ENCODE assay signal across 22 cellular contexts in the genomic region with DNA sequence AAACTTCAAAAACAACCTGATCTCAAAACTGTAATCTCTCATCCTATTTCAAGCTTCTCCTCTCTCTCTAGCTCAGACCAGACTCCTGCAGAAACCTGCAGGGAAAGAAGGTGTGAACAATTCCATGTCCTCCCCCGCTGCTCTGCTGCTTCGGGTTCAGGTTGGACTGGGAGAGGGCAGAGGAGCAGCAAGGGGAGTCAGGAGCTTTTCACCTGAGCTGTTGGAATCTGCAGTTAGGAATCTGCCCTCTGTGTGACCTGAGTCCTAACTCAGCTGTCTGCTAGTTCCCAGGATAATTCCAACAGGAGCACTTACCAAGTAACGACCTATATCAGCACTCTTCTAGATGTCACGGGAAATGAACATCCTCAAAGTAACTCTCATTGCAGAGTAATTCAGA.
"Had no signal": no experiment of that assay in that cellular context is flagged by ENCODE, and none has a peak within 500 bp of the region (broad histone marks: within the 10 kb centered on the region; RNA-seq: fewer than 3 reads in every experiment).

No MANE protein-coding gene starts in this region.

- H3K27me3 ChIP-seq: colonic mucosa, foreskin keratinocyte, pancreas, upper lobe of left lung, uterus had no signal

- H3K4me1 Mint-ChIP-seq: memory B cell; stimulated activated memory B cell treated with anti-CD40 and anti-IgM and Interleukin-4, amounts not matched to agents 10 μg/mL and 1 μg/mL and 100 μg/mL, for 72 hours had no signal

- H3K4me3 Mint-ChIP-seq: memory B cell; natural killer cell treated with Interleukin-12 subunit alpha and Interleukin-12 subunit beta and Interleukin-15 and Interleukin-18, amount 100 ng/mL, for 72 hours; stimulated activated memory B cell treated with anti-CD40 and anti-IgM and Interleukin-4, amounts not matched to agents 10 μg/mL and 1 μg/mL and 100 μg/mL, for 72 hours; stimulated activated naive CD8-positive, alpha-beta T cell treated with anti-CD3 and anti-CD28 coated beads, Interleukin-15, Interleukin-2, amounts not matched to agents 100 ng/mL and 50 ng/mL, for 24 hours had no signal

- H3K9me3 ChIP-seq: colonic mucosa, left ventricle myocardium inferior, lower lobe of right lung, pancreas, prostate gland, spleen, tibial artery, upper lobe of left lung, uterus had no signal

- DNase-seq: colonic mucosa; dermis blood vessel endothelial cell; erythroblast; foreskin keratinocyte; left ventricle myocardium inferior; lower lobe of right lung; midbrain; occipital lobe; pancreas; spleen; stimulated activated CD4-positive, alpha-beta T cell treated with anti-CD3 and anti-CD28 coated beads, Interleukin-15, amount 100 ng/mL, for 24 hours; stimulated activated CD4-positive, alpha-beta T cell treated with anti-CD3 and anti-CD28 coated beads, Interleukin-1b, Interleukin-23, amount 100 ng/mL, for 48 hours; stimulated activated CD4-positive, alpha-beta T cell treated with anti-CD3 and anti-CD28 coated beads, Interleukin-4, amount 100 ng/mL, for 24 hours; tibial artery; upper lobe of left lung; uterus had no signal

- H3K4me3 ChIP-seq: colonic mucosa, left ventricle myocardium inferior, lower lobe of right lung, pancreas, prostate gland, spleen, tibial artery, upper lobe of left lung, uterus had no signal

- H3K27ac ChIP-seq: colonic mucosa, foreskin keratinocyte, left ventricle myocardium inferior, lower lobe of right lung, pancreas, prostate gland, spleen, tibial artery, upper lobe of left lung, uterus had no signal

- H3K36me3 ChIP-seq: colonic mucosa, left ventricle myocardium inferior, lower lobe of right lung, pancreas, prostate gland, spleen, tibial artery, upper lobe of left lung, uterus had no signal

- ATAC-seq: foreskin keratinocyte; lower lobe of right lung; natural killer cell treated with Interleukin-12 subunit alpha and Interleukin-12 subunit beta and Interleukin-15 and Interleukin-18, amount 100 ng/mL, for 72 hours; pancreas; sciatic nerve; stimulated activated memory B cell treated with anti-CD40 and anti-IgM and Interleukin-4, amounts not matched to agents 10 μg/mL and 1 μg/mL and 100 μg/mL, for 72 hours had no signal

- H3K36me3 Mint-ChIP-seq: memory B cell; natural killer cell treated with Interleukin-12 subunit alpha and Interleukin-12 subunit beta and Interleukin-15 and Interleukin-18, amount 100 ng/mL, for 72 hours; stimulated activated memory B cell treated with anti-CD40 and anti-IgM and Interleukin-4, amounts not matched to agents 10 μg/mL and 1 μg/mL and 100 μg/mL, for 72 hours had no signal

- H3K4me1 ChIP-seq: colonic mucosa, foreskin keratinocyte, left ventricle myocardium inferior, lower lobe of right lung, pancreas, prostate gland, spleen, tibial artery, upper lobe of left lung, uterus had no signal

- H3K9me3 Mint-ChIP-seq: memory B cell; natural killer cell treated with Interleukin-12 subunit alpha and Interleukin-12 subunit beta and Interleukin-15 and Interleukin-18, amount 100 ng/mL, for 72 hours; stimulated activated memory B cell treated with anti-CD40 and anti-IgM and Interleukin-4, amounts not matched to agents 10 μg/mL and 1 μg/mL and 100 μg/mL, for 72 hours; stimulated activated naive CD8-positive, alpha-beta T cell treated with anti-CD3 and anti-CD28 coated beads, Interleukin-15, Interleukin-2, amounts not matched to agents 100 ng/mL and 50 ng/mL, for 24 hours had no signal

- H3K27ac Mint-ChIP-seq: memory B cell; natural killer cell treated with Interleukin-12 subunit alpha and Interleukin-12 subunit beta and Interleukin-15 and Interleukin-18, amount 100 ng/mL, for 72 hours; stimulated activated memory B cell treated with anti-CD40 and anti-IgM and Interleukin-4, amounts not matched to agents 10 μg/mL and 1 μg/mL and 100 μg/mL, for 72 hours; stimulated activated naive CD8-positive, alpha-beta T cell treated with anti-CD3 and anti-CD28 coated beads, Interleukin-15, Interleukin-2, amounts not matched to agents 100 ng/mL and 50 ng/mL, for 24 hours had no signal
